Comparison of ENCODE assay signal across 8 cellular contexts in the genomic region with DNA sequence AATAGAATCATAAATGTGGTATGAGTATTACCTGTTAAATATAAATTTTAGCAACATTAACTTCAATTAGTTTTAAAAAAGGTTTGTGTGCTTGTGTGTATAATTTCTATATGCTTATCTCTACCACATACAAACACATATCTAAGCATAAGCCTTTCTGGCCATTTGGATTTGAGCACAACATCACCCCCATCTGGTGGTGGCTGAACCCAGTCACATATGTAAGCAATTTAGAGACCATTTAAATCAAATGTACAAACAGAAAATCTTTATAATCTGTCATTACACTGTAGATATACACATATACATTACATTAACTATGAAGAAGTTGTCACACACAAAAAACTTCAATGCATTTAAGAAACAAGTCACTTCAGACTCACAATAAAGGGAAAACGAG. TPM values are rescaled to one million over a fixed set of nuclear protein-coding genes. Genes with fewer than 3 reads are reported as not detected.
DNase-seq lines count a peak whose midpoint lies in the region; ATAC-seq and FAIRE-seq lines count a peak whose summit lies in the region.

No MANE protein-coding gene starts in this region.

- peaks cover 10% of the 10 kb centered on the region for H3K36me3 Mint-ChIP-seq in activated CD4-positive, alpha-beta T cell treated with anti-CD3 and anti-CD28 coated beads, Interleukin-2, amount 10 ng/mL, durations not matched to agents 7 days and 5 days (ENCODE audit: low read depth)
- no peaks in the 10 kb centered on the region for H3K36me3 Mint-ChIP-seq in stimulated activated effector memory CD8-positive, alpha-beta T cell treated with anti-CD3 and anti-CD28 coated beads, Interleukin-12 subunit alpha, Interleukin-12 subunit beta, amount 100 ng/mL, for 72 hours

- no peaks in the 10 kb centered on the region for H3K27me3 Mint-ChIP-seq in activated CD4-positive, alpha-beta T cell treated with anti-CD3 and anti-CD28 coated beads, Interleukin-2, amount 10 ng/mL, durations not matched to agents 7 days and 5 days

- ATAC-seq in stimulated activated effector memory CD8-positive, alpha-beta T cell treated with anti-CD3 and anti-CD28 coated beads, Interleukin-12 subunit alpha, Interleukin-12 subunit beta, amount 100 ng/mL, for 72 hours: no peak
- ATAC-seq in GM21447 (IDR thresholded peaks at IDR 0.05; ENCODE audit: unreplicated experiment) (no peak), GM21723 (IDR thresholded peaks at IDR 0.05; ENCODE audit: unreplicated experiment) (no peak)

- DNase-seq in activated CD4-positive, alpha-beta T cell treated with anti-CD3 and anti-CD28 coated beads for 48 hours: peak; percentile 25
- no peak for DNase-seq in activated CD4-positive, alpha-beta T cell treated with anti-CD3 and anti-CD28 coated beads, Interleukin-2, amount 50 U/mL, for 1 hour
- peak; percentile 42 for DNase-seq in LHCN-M2 (ENCODE audit: low read depth)
- peak; percentile 33 for DNase-seq in activated CD4-positive, alpha-beta T cell treated with anti-CD3 and anti-CD28 coated beads, Interleukin-2, amount 10 ng/mL, durations not matched to agents 7 days and 5 days
- DNase-seq in stimulated activated effector memory CD8-positive, alpha-beta T cell treated with anti-CD3 and anti-CD28 coated beads, Interleukin-12 subunit alpha, Interleukin-12 subunit beta, amount 100 ng/mL, for 72 hours (ENCODE audit: low spot score in 2 of 2): no peak

- peak; percentile 45 for FAIRE-seq in islet of Langerhans (lab: Jason Lieb, UNC)

- H3K4me1 Mint-ChIP-seq in activated CD4-positive, alpha-beta T cell treated with anti-CD3 and anti-CD28 coated beads, Interleukin-2, amount 10 ng/mL, durations not matched to agents 7 days and 5 days: peaks cover 5% of the 10 kb centered on the region
- peaks cover 24% of the 10 kb centered on the region for H3K4me1 Mint-ChIP-seq in stimulated activated effector memory CD8-positive, alpha-beta T cell treated with anti-CD3 and anti-CD28 coated beads, Interleukin-12 subunit alpha, Interleukin-12 subunit beta, amount 100 ng/mL, for 72 hours

- no peak overlapping the region for H3K27ac Mint-ChIP-seq in activated CD4-positive, alpha-beta T cell treated with anti-CD3 and anti-CD28 coated beads, Interleukin-2, amount 10 ng/mL, durations not matched to agents 7 days and 5 days
- H3K27ac Mint-ChIP-seq in stimulated activated effector memory CD8-positive, alpha-beta T cell treated with anti-CD3 and anti-CD28 coated beads, Interleukin-12 subunit alpha, Interleukin-12 subunit beta, amount 100 ng/mL, for 72 hours: no peak overlapping the region

- H3K9me3 Mint-ChIP-seq in activated CD4-positive, alpha-beta T cell treated with anti-CD3 and anti-CD28 coated beads, Interleukin-2, amount 10 ng/mL, durations not matched to agents 7 days and 5 days: peaks cover 4% of the 10 kb centered on the region
- H3K9me3 Mint-ChIP-seq in stimulated activated effector memory CD8-positive, alpha-beta T cell treated with anti-CD3 and anti-CD28 coated beads, Interleukin-12 subunit alpha, Interleukin-12 subunit beta, amount 100 ng/mL, for 72 hours: no peaks in the 10 kb centered on the region

- POLR2A ChIA-PET in activated CD4-positive, alpha-beta T cell treated with anti-CD3 and anti-CD28 coated beads, Interleukin-2, amount 10 ng/mL, durations not matched to agents 7 days and 5 days (lab: Charles Lee): no interaction called here

- H3K4me3 Mint-ChIP-seq in activated CD4-positive, alpha-beta T cell treated with anti-CD3 and anti-CD28 coated beads, Interleukin-2, amount 10 ng/mL, durations not matched to agents 7 days and 5 days: no peak overlapping the region
- H3K4me3 Mint-ChIP-seq in stimulated activated effector memory CD8-positive, alpha-beta T cell treated with anti-CD3 and anti-CD28 coated beads, Interleukin-12 subunit alpha, Interleukin-12 subunit beta, amount 100 ng/mL, for 72 hours: no peak overlapping the region

- CTCF ChIA-PET in activated CD4-positive, alpha-beta T cell treated with anti-CD3 and anti-CD28 coated beads, Interleukin-2, amount 10 ng/mL, durations not matched to agents 7 days and 5 days (lab: Charles Lee): interaction anchor here (0.8 to 1.3 kb wide), 2 partner anchors 39 to 142 kb away, joined by 3 read pairs; no protein-coding TSS in a partner anchor

RNA-seq across cellular contexts. Expression of a gene that starts 31.7 kb away (rescaled TPM):
- total RNA-seq in LHCN-M2 (2014; rRNA removed): not detected in 2 replicates
- 0.04 TPM for polyA plus RNA-seq in LHCN-M2 (2012)
- not detected for total RNA-seq in activated CD4-positive, alpha-beta T cell treated with anti-CD3 and anti-CD28 coated beads, Interleukin-2, amount 10 ng/mL, durations not matched to agents 7 days and 5 days

Comparison
In these comparisons a context has a peak if more than half of its experiments do, and no peak if none do; other contexts are left out.
1. DNase-seq: peak in activated CD4-positive, alpha-beta T cell treated with anti-CD3 and anti-CD28 coated beads for 48 hours (single experiment), LHCN-M2 (single experiment) and activated CD4-positive, alpha-beta T cell treated with anti-CD3 and anti-CD28 coated beads, Interleukin-2, amount 10 ng/mL, durations not matched to agents 7 days and 5 days (single experiment); none in activated CD4-positive, alpha-beta T cell treated with anti-CD3 and anti-CD28 coated beads, Interleukin-2, amount 50 U/mL, for 1 hour (single experiment) and stimulated activated effector memory CD8-positive, alpha-beta T cell treated with anti-CD3 and anti-CD28 coated beads, Interleukin-12 subunit alpha, Interleukin-12 subunit beta, amount 100 ng/mL, for 72 hours (0 of 2).